Comparison of ENCODE assay signal across 1 cellular context in genomic region chr10:38403347-38404117, GRCh38.
A peak's percentile ranks its signal among the peaks of the same experiment; 100 is the strongest.
TF ChIP-seq lines count a peak whose summit lies in the region.
"Not testable (repeated sequence)": the region's sequence is repeated elsewhere in the genome, so short reads cannot be mapped to it uniquely, and the experiment has no call there.

No MANE protein-coding gene starts in this region.

TF ChIP-seq in K562, 482 proteins besides CTCF, POLR2A, EP300 and RAD21:
- TF ChIP-seq ATF7 (IDR thresholded peaks at IDR 0.05) (peak; percentile 0; the same call in 1 of the 2 replicates), CEBPB (tag; IDR thresholded peaks at IDR 0.05) (0 out of 2 replicates have a peak, but pooled peaks have one; percentile 42), ATF1 (tag; IDR thresholded peaks at IDR 0.05) (peak; percentile 85; the same call in 1 of the 2 replicates), GTF3C2 (IDR thresholded peaks at IDR 0.05; ENCODE audit: borderline replicate concordance, extremely low read depth, insufficient read length) (peak; percentile 31), ATF3 (IDR thresholded peaks at IDR 0.05) (peak; percentile 9; the same call in 1 of the 2 replicates), ZNF644 (tag; IDR thresholded peaks at IDR 0.05; ENCODE audit: low read depth) (peak; percentile 4; the same call in 1 of the 2 replicates), ZFX (CRISPR knock-in tag; IDR thresholded peaks at IDR 0.05) (0 out of 2 replicates have a peak, but pooled peaks have one; percentile 36), TAF9B (IDR thresholded peaks at IDR 0.05; ENCODE audit: partially characterized antibody) (peak; percentile 3), HNRNPLL (IDR thresholded peaks at IDR 0.05; ENCODE audit: low read depth, low read length, poor library complexity, severe bottlenecking) (peak; percentile 4), CEBPG (tag; conservative IDR thresholded peaks at IDR 0.05 in 1 of 2, IDR thresholded peaks at IDR 0.05 in 1 of 2) (0 out of 4 replicates have a peak, but pooled peaks of 1 of the 2 experiments have one; percentile 21), NFRKB (IDR thresholded peaks at IDR 0.05; ENCODE audit: low read depth) (peak; percentile 67)
- TF ChIP-seq ATF1 (CRISPR knock-in tag; IDR thresholded peaks at IDR 0.05); ATF3 (CRISPR knock-in tag; conservative IDR thresholded peaks at IDR 0.05); CEBPG (CRISPR knock-in tag; IDR thresholded peaks at IDR 0.05): not testable (repeated sequence)
